In the genomic region with DNA sequence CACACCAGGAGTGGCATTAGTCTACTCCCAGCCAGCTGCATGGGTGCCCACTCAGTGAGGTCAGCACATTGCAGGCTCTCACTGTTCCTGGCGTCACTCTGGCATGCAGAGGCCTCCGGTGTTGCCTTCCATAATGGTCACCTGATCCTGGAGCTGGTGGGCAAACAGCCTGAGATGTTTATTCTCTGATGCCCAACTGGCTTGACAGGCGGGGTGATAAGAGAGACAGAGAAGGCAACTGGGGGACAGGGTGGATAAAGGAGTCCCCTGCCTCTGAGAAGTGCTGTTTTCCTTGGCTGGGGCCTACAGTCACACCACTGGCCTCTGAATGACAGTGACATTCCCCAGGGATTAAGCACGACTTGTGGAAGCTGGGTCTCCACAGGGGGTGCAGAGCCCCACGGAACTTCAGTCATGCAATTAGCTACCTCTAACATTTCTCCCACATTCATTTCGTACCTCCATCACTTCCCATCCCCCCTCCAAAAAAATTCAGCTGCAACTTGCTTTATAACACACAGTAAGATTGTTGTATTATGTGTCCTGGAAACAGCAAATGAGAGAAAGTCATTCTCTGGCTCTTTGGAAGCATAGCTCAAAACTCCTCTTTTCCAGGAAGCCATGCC, we compare ENCODE assay signal across 2 cellular contexts.
TF ChIP-seq lines count a peak whose summit lies in the region.

No MANE protein-coding gene starts in this region.

TF ChIP-seq in IMR-90, 13 proteins besides CTCF, POLR2A, EP300 and RAD21:
- TF ChIP-seq NFE2L2 (IDR thresholded peaks at IDR 0.05; ENCODE audit: low read depth, low read length) (no peak), MXI1 (IDR thresholded peaks at IDR 0.05; ENCODE audit: borderline replicate concordance, low read depth, low read length) (no peak), SMC3 (IDR thresholded peaks at IDR 0.05; ENCODE audit: low read depth, low read length) (no peak), RFX5 (IDR thresholded peaks at IDR 0.05; ENCODE audit: low read depth, low read length) (no peak), RCOR1 (IDR thresholded peaks at IDR 0.05; ENCODE audit: insufficient replicate concordance, low read length) (no peak), CEBPB (IDR thresholded peaks at IDR 0.05; ENCODE audit: low read depth, low read length) (no peak), MAZ (IDR thresholded peaks at IDR 0.05; ENCODE audit: borderline replicate concordance, low read depth, low read length) (no peak), MAFK (IDR thresholded peaks at IDR 0.05; ENCODE audit: low read depth, low read length) (no peak)
- TF ChIP-seq, protein P1, sequence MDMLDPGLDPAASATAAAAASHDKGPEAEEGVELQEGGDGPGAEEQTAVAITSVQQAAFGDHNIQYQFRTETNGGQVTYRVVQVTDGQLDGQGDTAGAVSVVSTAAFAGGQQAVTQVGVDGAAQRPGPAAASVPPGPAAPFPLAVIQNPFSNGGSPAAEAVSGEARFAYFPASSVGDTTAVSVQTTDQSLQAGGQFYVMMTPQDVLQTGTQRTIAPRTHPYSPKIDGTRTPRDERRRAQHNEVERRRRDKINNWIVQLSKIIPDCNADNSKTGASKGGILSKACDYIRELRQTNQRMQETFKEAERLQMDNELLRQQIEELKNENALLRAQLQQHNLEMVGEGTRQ (IDR thresholded peaks at IDR 0.05; ENCODE audit: low read depth, low read length) = no peak

TF ChIP-seq in K562, 482 proteins besides CTCF, POLR2A, EP300 and RAD21:
- TF ChIP-seq TAL1 (IDR thresholded peaks at IDR 0.05) (no peak), CSDE1 (IDR thresholded peaks at IDR 0.05) (no peak), ZFX (CRISPR knock-in tag; IDR thresholded peaks at IDR 0.05) (no peak), BACH1 (tag; IDR thresholded peaks at IDR 0.05) (no peak), HEY1 (CRISPR knock-in tag; IDR thresholded peaks at IDR 0.05; ENCODE audit: borderline replicate concordance) (no peak), ZNF507 (tag; conservative IDR thresholded peaks at IDR 0.05) (no peak), PTTG1 (tag; IDR thresholded peaks at IDR 0.05; ENCODE audit: low read depth) (no peak), NEUROD1 (IDR thresholded peaks at IDR 0.05; ENCODE audit: borderline replicate concordance, low read depth, low read length, partially characterized antibody) (no peak), NR3C1 (CRISPR knock-in tag; IDR thresholded peaks at IDR 0.05) (no peak), MTF1 (CRISPR knock-in tag; IDR thresholded peaks at IDR 0.05; ENCODE audit: borderline replicate concordance) (no peak)
- TF ChIP-seq, protein P2, sequence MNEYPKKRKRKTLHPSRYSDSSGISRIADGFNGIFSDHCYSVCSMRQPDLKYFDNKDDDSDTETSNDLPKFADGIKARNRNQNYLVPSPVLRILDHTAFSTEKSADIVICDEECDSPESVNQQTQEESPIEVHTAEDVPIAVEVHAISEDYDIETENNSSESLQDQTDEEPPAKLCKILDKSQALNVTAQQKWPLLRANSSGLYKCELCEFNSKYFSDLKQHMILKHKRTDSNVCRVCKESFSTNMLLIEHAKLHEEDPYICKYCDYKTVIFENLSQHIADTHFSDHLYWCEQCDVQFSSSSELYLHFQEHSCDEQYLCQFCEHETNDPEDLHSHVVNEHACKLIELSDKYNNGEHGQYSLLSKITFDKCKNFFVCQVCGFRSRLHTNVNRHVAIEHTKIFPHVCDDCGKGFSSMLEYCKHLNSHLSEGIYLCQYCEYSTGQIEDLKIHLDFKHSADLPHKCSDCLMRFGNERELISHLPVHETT (CRISPR knock-in tag; conservative IDR thresholded peaks at IDR 0.05 in 1 of 2, IDR thresholded peaks at IDR 0.05 in 1 of 2) = no peak
- TF ChIP-seq, protein P3, sequence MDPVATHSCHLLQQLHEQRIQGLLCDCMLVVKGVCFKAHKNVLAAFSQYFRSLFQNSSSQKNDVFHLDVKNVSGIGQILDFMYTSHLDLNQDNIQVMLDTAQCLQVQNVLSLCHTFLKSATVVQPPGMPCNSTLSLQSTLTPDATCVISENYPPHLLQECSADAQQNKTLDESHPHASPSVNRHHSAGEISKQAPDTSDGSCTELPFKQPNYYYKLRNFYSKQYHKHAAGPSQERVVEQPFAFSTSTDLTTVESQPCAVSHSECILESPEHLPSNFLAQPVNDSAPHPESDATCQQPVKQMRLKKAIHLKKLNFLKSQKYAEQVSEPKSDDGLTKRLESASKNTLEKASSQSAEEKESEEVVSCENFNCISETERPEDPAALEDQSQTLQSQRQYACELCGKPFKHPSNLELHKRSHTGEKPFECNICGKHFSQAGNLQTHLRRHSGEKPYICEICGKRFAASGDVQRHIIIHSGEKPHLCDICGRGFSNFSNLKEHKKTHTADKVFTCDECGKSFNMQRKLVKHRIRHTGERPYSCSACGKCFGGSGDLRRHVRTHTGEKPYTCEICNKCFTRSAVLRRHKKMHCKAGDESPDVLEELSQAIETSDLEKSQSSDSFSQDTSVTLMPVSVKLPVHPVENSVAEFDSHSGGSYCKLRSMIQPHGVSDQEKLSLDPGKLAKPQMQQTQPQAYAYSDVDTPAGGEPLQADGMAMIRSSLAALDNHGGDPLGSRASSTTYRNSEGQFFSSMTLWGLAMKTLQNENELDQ (CRISPR knock-in tag; IDR thresholded peaks at IDR 0.05; ENCODE audit: borderline replicate concordance) = no peak
- TF ChIP-seq, protein P4, sequence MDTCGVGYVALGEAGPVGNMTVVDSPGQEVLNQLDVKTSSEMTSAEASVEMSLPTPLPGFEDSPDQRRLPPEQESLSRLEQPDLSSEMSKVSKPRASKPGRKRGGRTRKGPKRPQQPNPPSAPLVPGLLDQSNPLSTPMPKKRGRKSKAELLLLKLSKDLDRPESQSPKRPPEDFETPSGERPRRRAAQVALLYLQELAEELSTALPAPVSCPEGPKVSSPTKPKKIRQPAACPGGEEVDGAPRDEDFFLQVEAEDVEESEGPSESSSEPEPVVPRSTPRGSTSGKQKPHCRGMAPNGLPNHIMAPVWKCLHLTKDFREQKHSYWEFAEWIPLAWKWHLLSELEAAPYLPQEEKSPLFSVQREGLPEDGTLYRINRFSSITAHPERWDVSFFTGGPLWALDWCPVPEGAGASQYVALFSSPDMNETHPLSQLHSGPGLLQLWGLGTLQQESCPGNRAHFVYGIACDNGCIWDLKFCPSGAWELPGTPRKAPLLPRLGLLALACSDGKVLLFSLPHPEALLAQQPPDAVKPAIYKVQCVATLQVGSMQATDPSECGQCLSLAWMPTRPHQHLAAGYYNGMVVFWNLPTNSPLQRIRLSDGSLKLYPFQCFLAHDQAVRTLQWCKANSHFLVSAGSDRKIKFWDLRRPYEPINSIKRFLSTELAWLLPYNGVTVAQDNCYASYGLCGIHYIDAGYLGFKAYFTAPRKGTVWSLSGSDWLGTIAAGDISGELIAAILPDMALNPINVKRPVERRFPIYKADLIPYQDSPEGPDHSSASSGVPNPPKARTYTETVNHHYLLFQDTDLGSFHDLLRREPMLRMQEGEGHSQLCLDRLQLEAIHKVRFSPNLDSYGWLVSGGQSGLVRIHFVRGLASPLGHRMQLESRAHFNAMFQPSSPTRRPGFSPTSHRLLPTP (IDR thresholded peaks at IDR 0.05; ENCODE audit: borderline replicate concordance, extremely low read depth, insufficient read length) = no peak
- TF ChIP-seq, protein P5, sequence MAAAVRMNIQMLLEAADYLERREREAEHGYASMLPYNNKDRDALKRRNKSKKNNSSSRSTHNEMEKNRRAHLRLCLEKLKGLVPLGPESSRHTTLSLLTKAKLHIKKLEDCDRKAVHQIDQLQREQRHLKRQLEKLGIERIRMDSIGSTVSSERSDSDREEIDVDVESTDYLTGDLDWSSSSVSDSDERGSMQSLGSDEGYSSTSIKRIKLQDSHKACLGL (CRISPR knock-in tag; IDR thresholded peaks at IDR 0.05; ENCODE audit: borderline replicate concordance, poor library complexity, severe bottlenecking) = no peak
